In genomic region chr12:118946256-118946655, GRCh38 we compare ENCODE assay signal across 25 cellular contexts. TPM values are rescaled to one million over a fixed set of nuclear protein-coding genes. Genes with fewer than 3 reads are reported as not detected.
"Had no signal": no experiment of that assay in that cellular context is flagged by ENCODE, and none has a peak within 500 bp of the region (broad histone marks: within the 10 kb centered on the region; RNA-seq: fewer than 3 reads in every experiment).

No MANE protein-coding gene starts in this region.

- H3K9me3 ChIP-seq: left ventricle myocardium inferior, ovary, right atrium auricular region, right lobe of liver, tibial nerve, uterus had no signal

- H3K36me3 ChIP-seq: left ventricle myocardium inferior, ovary, right atrium auricular region, right lobe of liver, tibial nerve, uterus had no signal

- H3K4me1 ChIP-seq: left ventricle myocardium inferior, right atrium auricular region, right lobe of liver, tibial nerve, uterus had no signal

- H3K27ac ChIP-seq: left ventricle myocardium inferior, ovary, right atrium auricular region, right lobe of liver, tibial nerve, uterus had no signal

- H3K4me2 ChIP-seq: smooth muscle cell had no signal

- H3K4me3 ChIP-seq: left ventricle myocardium inferior, lung, ovary, right atrium auricular region, right lobe of liver, smooth muscle cell, tibial nerve, uterus had no signal

- H3K27me3 ChIP-seq: ovary, right atrium auricular region, right lobe of liver, tibial nerve, uterus had no signal

- ATAC-seq: natural killer cell; right lobe of liver; stimulated activated memory B cell treated with anti-CD40 and anti-IgM and Interleukin-4, amounts not matched to agents 10 μg/mL and 1 μg/mL and 100 μg/mL, for 72 hours; stimulated activated naive CD8-positive, alpha-beta T cell treated with anti-CD3 and anti-CD28 coated beads, Interleukin-15, amount 100 ng/mL, for 72 hours had no signal

- DNase-seq: islet precursor cell; left ventricle myocardium inferior; mesendoderm; naive B cell; natural killer cell; nephron progenitor cell; ovary; right lobe of liver; stimulated activated CD4-positive, alpha-beta T cell treated with anti-CD3 and anti-CD28 coated beads, Interleukin-1b, Interleukin-23, amount 100 ng/mL, for 48 hours; stimulated activated CD4-positive, alpha-beta T cell treated with anti-CD3 and anti-CD28 coated beads, Interleukin-2, amount 100 ng/mL, for 48 hours; stimulated activated CD4-positive, alpha-beta T cell treated with anti-CD3 and anti-CD28 coated beads, Interleukin-4, amount 100 ng/mL, for 4 hours; stimulated activated CD8-positive, alpha-beta memory T cell treated with anti-CD3 and anti-CD28 coated beads, Interleukin-4, amount 100 ng/mL, for 48 hours; stimulated activated naive CD4-positive, alpha-beta T cell treated with Interleukin-2 at 50 U/mL for 16 hours; stimulated activated naive CD8-positive, alpha-beta T cell treated with anti-CD3 and anti-CD28 coated beads, Interleukin-15, amount 100 ng/mL, for 72 hours; substantia nigra; uterus had no signal

RNA-seq across cellular contexts. Expression of gene SRRM4, which starts 35.1 kb away (rescaled TPM):
- total RNA-seq: mononuclear cell, natural killer cell, omental fat pad, pulmonary artery endothelial cell, right lobe of liver, tibial nerve, ureter had no signal
- polyA plus RNA-seq: smooth muscle cell had no signal
